In genomic region chr14:92692822-92693226, GRCh38 we compare ENCODE assay signal across 8 cellular contexts. TPM values are rescaled to one million over a fixed set of nuclear protein-coding genes. Genes with fewer than 3 reads are reported as not detected.
DNase-seq lines count a peak whose midpoint lies in the region; ATAC-seq, FAIRE-seq and TF ChIP-seq lines count a peak whose summit lies in the region.

No MANE protein-coding gene starts in this region.

- H3K4me1 Mint-ChIP-seq in MCF 10A (ENCODE audit: insufficient read depth, unreplicated experiment) = peaks cover 10% of the 10 kb centered on the region

- no peak overlapping the region for H3K4me3 ChIP-seq in pancreas

- TF ChIP-seq CTCF in MCF 10A (IDR thresholded peaks at IDR 0.05; ENCODE audit: unreplicated experiment) (no peak), pancreas (IDR thresholded peaks at IDR 0.05) (no peak)

- H3K4me3 Mint-ChIP-seq in MCF 10A (ENCODE audit: unreplicated experiment) = no peak overlapping the region

- intact Hi-C loops in MCF 10A (cut with micrococcal nuclease) (no loop called here), pancreas (cut with DNase I) (no loop called here)

- DNase-seq in DMS79 (lab: John Stamatoyannopoulos, UW) (peak; percentile 97), NCI-H187 (lab: John Stamatoyannopoulos, UW) (peak; percentile 33 to 58), MCF 10A (ENCODE audit: unreplicated experiment) (peak; percentile 78), pancreas (peak; percentile 92 to 98 (median 96))
- no peak for DNase-seq in stimulated activated CD4-positive, alpha-beta T cell treated with anti-CD3 and anti-CD28 coated beads, Interleukin-2, amount 100 ng/mL, for 24 hours

- no peaks in the 10 kb centered on the region for H3K9me3 Mint-ChIP-seq in MCF 10A (ENCODE audit: unreplicated experiment)

- no peaks in the 10 kb centered on the region for H3K27me3 ChIP-seq in pancreas

- no peak overlapping the region for H3K27ac Mint-ChIP-seq in MCF 10A (ENCODE audit: low read depth, unreplicated experiment)

- peak; percentile 47 to 83 (median 78) for ATAC-seq in pancreas
- no peak for ATAC-seq in HG03039 (IDR thresholded peaks at IDR 0.05; ENCODE audit: unreplicated experiment)
- no peak for ATAC-seq in GM18502 (IDR thresholded peaks at IDR 0.05; ENCODE audit: poor library complexity, unreplicated experiment)
- no peak for ATAC-seq in HG03196 (IDR thresholded peaks at IDR 0.05; ENCODE audit: unreplicated experiment)

- CTCF ChIA-PET in MCF 10A (lab: Yijun Ruan, JAX) = interaction anchor here (0.6 kb wide), 2 partner anchors 13 to 20 kb away, joined by 3 read pairs; no protein-coding TSS in a partner anchor

- BruUV-seq in MCF 10A (replicated peaks; lab: Mats Ljungman, UMichigan) = no TSS peak

- no peaks in the 10 kb centered on the region for H3K9me3 ChIP-seq in pancreas

- WGBS in pancreas, 2 donors = 3 to 6% methylated on average over 2 of the region's 2 CpGs

- POLR2A ChIA-PET in MCF 10A (lab: Yijun Ruan, JAX) = interaction anchor here (1.1 kb wide), 1 partner anchor 55 kb away, joined by 3 read pairs; no protein-coding TSS in a partner anchor

- FAIRE-seq in pancreas (lab: Jason Lieb, UNC) = no peak

- H3K4me1 ChIP-seq in pancreas = peaks cover 13 to 20% (median 13%) of the 10 kb centered on the region in 3 donors

- H3K36me3 Mint-ChIP-seq in MCF 10A (ENCODE audit: insufficient read depth, unreplicated experiment) = peaks cover 5% of the 10 kb centered on the region

- no peaks in the 10 kb centered on the region for H3K36me3 ChIP-seq in pancreas

- H3K27ac ChIP-seq in pancreas = peak overlapping the region in 3 of 4 donors; percentile 38 to 69 (median 50)

- H3K27me3 Mint-ChIP-seq in MCF 10A (ENCODE audit: insufficient read depth, unreplicated experiment) = peaks cover 28% of the 10 kb centered on the region

RNA-seq across cellular contexts. Expression of gene LGMN, which starts 55.6 kb away (rescaled TPM):
- total RNA-seq in MCF 10A (2022) = 16.6 and 20.0 TPM in 2 replicates
- total RNA-seq in pancreas = 10 to 100 TPM; 18.5 to 60.1 (median 29.1) TPM
- 10 to 100 TPM; 34.9 to 39.5 TPM for polyA plus RNA-seq in pancreas

Comparison
In these comparisons a context has a peak if more than half of its experiments do, and no peak if none do; other contexts are left out.
1. DNase-seq: peak in DMS79 (single experiment), NCI-H187 (2 of 2), MCF 10A (single experiment) and pancreas (6 of 6); none in stimulated activated CD4-positive, alpha-beta T cell treated with anti-CD3 and anti-CD28 coated beads, Interleukin-2, amount 100 ng/mL, for 24 hours (0 of 2).
2. ATAC-seq: peak in pancreas (4 of 4); none in HG03039 (single experiment), GM18502 (single experiment) and HG03196 (single experiment).